In genomic region chr5:53985796-53986195, GRCh38 we compare ENCODE assay signal across 24 cellular contexts.
"Had no signal": no experiment of that assay in that cellular context is flagged by ENCODE, and none has a peak within 500 bp of the region (broad histone marks: within the 10 kb centered on the region; RNA-seq: fewer than 3 reads in every experiment).

No MANE protein-coding gene starts in this region.

- H3K9me3 ChIP-seq: stomach, suprapubic skin, testis, thoracic aorta, thyroid gland, tibial artery, transverse colon, upper lobe of left lung, upper lobe of right lung, uterus, vagina had no signal

- H3K27me3 ChIP-seq: stomach, suprapubic skin, testis, thyroid gland, tibial artery, tibial nerve, transverse colon, upper lobe of left lung, upper lobe of right lung, uterus, vagina had no signal

- H3K4me1 ChIP-seq: stomach, testis, thyroid gland, tibial artery, tibial nerve, transverse colon, upper lobe of left lung, upper lobe of right lung, uterus, vagina had no signal

- H3K36me3 ChIP-seq: stomach, suprapubic skin, thoracic aorta, thyroid gland, tibial artery, tibial nerve, transverse colon, upper lobe of left lung, upper lobe of right lung, uterus, vagina had no signal

- H3K27ac ChIP-seq: stomach, suprapubic skin, testis, thoracic aorta, thyroid gland, tibial artery, tibial nerve, transverse colon, upper lobe of left lung, upper lobe of right lung, uterus, vagina had no signal

- H3K4me3 ChIP-seq: stomach, suprapubic skin, testis, thoracic aorta, thyroid gland, tibial artery, tibial nerve, transverse colon, upper lobe of left lung, upper lobe of right lung, uterus, vagina had no signal

- DNase-seq: stimulated activated CD4-positive, alpha-beta T cell treated with anti-CD3 and anti-CD28 coated beads, Interleukin-2, amount 100 ng/mL, for 48 hours; stimulated activated CD4-positive, alpha-beta T cell treated with anti-CD3 and anti-CD28 coated beads, Interleukin-4, amount 100 ng/mL, for 1 hour; stimulated activated CD4-positive, alpha-beta T cell treated with anti-CD3 and anti-CD28 coated beads, Interleukin-4, amount 100 ng/mL, for 24 hours; stimulated activated CD4-positive, alpha-beta T cell treated with anti-CD3 and anti-CD28 coated beads, Interleukin-4, amount 100 ng/mL, for 4 hours; stimulated activated CD8-positive, alpha-beta memory T cell treated with anti-CD3 and anti-CD28 coated beads, Interleukin-4, amount 100 ng/mL, for 48 hours; stimulated activated naive B cell treated with anti-CD40 and anti-IgM and Interleukin-4, amounts not matched to agents 10 μg/mL and 1 μg/mL and 100 μg/mL, for 72 hours; stimulated activated naive CD4-positive, alpha-beta T cell; stimulated activated naive CD4-positive, alpha-beta T cell treated with Interleukin-2 at 50 U/mL for 16 hours; stimulated activated naive CD8-positive, alpha-beta T cell treated with anti-CD3 and anti-CD28 coated beads, Interleukin-15, amount 100 ng/mL, for 72 hours; stimulated activated naive CD8-positive, alpha-beta T cell treated with anti-CD3 and anti-CD28 coated beads, Interleukin-15, Interleukin-2, amounts not matched to agents 100 U/mL and 50 U/mL, for 24 hours; stomach; substantia nigra; testis; thyroid gland; tibial artery; transverse colon; trophoblast cell; upper lobe of left lung; upper lobe of right lung; uterus had no signal
